In genomic region chr10:66651308-66652082, GRCh38 we compare ENCODE assay signal across 21 cellular contexts.
"Had no signal": no experiment of that assay in that cellular context is flagged by ENCODE, and none has a peak within 500 bp of the region (broad histone marks: within the 10 kb centered on the region; RNA-seq: fewer than 3 reads in every experiment).

No MANE protein-coding gene starts in this region.

- DNase-seq: heart right ventricle; left colon; midbrain; mucosa of descending colon; naive thymus-derived CD4-positive, alpha-beta T cell; ovary; retina; sigmoid colon; small intestine; spleen; stimulated activated CD4-positive, alpha-beta T cell treated with anti-CD3 and anti-CD28 coated beads, Interleukin-4, amount 100 ng/mL, for 24 hours; stimulated activated naive CD4-positive, alpha-beta T cell had no signal

- FAIRE-seq: keratinocyte, small intestine had no signal

- H3K27ac ChIP-seq: heart right ventricle, hepatocyte, left lung, ovary, sigmoid colon, spleen, suprapubic skin, tibial nerve, vagina had no signal

- H3K36me3 ChIP-seq: heart right ventricle, left lung, ovary, sigmoid colon, spleen, suprapubic skin, tibial nerve, vagina had no signal

- H3K27me3 ChIP-seq: heart right ventricle, hepatocyte, left lung, ovary, sigmoid colon, spleen, suprapubic skin, tibial nerve, vagina had no signal

- H3K4me3 ChIP-seq: heart right ventricle, hepatocyte, left lung, lung, mucosa of descending colon, ovary, sigmoid colon, spleen, suprapubic skin, tibial nerve, vagina had no signal

- ATAC-seq: heart right ventricle; left colon; left lung; mucosa of descending colon; naive thymus-derived CD4-positive, alpha-beta T cell; natural killer cell treated with Interleukin-12 subunit alpha and Interleukin-12 subunit beta and Interleukin-15 and Interleukin-18, amount 100 ng/mL, for 72 hours; stimulated activated effector memory CD8-positive, alpha-beta T cell treated with anti-CD3 and anti-CD28 coated beads, Interleukin-12 subunit alpha, Interleukin-12 subunit beta, amount 100 ng/mL, for 72 hours had no signal

- H3K4me1 ChIP-seq: heart right ventricle, left lung, sigmoid colon, spleen, suprapubic skin, tibial nerve, vagina had no signal

- H3K9me3 ChIP-seq: ovary, vagina had no signal
